2 cellular contexts compared by ENCODE assay signal in the genomic region with DNA sequence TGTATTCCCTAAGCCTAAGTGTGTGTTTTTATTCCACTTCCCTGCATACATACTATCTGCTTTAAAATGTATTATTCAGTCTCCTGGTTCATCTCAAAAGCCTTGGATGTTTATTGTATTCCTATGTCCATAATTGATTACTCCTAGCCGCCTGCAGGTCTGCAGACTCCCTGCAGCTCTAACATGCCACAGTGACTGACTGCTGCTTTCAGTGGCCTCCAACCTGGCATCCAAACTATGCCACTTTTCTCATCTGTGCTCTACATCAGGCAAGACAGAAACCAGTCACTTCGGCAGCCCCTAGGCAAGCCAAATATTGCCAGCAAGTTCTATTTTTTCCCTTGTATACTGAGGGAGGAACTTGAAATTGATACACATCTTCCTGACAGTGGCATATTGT.
TF ChIP-seq lines count a peak whose summit lies in the region.

No MANE protein-coding gene starts in this region.

TF ChIP-seq in IMR-90, 13 proteins besides CTCF, POLR2A, EP300 and RAD21 (continued from another document):
- TF ChIP-seq, protein P1, sequence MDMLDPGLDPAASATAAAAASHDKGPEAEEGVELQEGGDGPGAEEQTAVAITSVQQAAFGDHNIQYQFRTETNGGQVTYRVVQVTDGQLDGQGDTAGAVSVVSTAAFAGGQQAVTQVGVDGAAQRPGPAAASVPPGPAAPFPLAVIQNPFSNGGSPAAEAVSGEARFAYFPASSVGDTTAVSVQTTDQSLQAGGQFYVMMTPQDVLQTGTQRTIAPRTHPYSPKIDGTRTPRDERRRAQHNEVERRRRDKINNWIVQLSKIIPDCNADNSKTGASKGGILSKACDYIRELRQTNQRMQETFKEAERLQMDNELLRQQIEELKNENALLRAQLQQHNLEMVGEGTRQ (IDR thresholded peaks at IDR 0.05; ENCODE audit: low read depth, low read length) = no peak
- no peak for TF ChIP-seq CHD1 (IDR thresholded peaks at IDR 0.05; ENCODE audit: low read depth, low read length)
- no peak for TF ChIP-seq BHLHE40 (IDR thresholded peaks at IDR 0.05; ENCODE audit: low read depth, low read length)
- TF ChIP-seq, protein P2, sequence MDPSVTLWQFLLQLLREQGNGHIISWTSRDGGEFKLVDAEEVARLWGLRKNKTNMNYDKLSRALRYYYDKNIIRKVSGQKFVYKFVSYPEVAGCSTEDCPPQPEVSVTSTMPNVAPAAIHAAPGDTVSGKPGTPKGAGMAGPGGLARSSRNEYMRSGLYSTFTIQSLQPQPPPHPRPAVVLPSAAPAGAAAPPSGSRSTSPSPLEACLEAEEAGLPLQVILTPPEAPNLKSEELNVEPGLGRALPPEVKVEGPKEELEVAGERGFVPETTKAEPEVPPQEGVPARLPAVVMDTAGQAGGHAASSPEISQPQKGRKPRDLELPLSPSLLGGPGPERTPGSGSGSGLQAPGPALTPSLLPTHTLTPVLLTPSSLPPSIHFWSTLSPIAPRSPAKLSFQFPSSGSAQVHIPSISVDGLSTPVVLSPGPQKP (IDR thresholded peaks at IDR 0.05; ENCODE audit: borderline replicate concordance, low read depth, low read length) = no peak
- TF ChIP-seq SMC3 (IDR thresholded peaks at IDR 0.05; ENCODE audit: low read depth, low read length) = no peak
- no peak for TF ChIP-seq NFE2L2 (IDR thresholded peaks at IDR 0.05; ENCODE audit: low read depth, low read length)

TF ChIP-seq in WTC11, 78 proteins besides CTCF, POLR2A, EP300 and RAD21 (continued from another document):
- TF ChIP-seq, protein P3, sequence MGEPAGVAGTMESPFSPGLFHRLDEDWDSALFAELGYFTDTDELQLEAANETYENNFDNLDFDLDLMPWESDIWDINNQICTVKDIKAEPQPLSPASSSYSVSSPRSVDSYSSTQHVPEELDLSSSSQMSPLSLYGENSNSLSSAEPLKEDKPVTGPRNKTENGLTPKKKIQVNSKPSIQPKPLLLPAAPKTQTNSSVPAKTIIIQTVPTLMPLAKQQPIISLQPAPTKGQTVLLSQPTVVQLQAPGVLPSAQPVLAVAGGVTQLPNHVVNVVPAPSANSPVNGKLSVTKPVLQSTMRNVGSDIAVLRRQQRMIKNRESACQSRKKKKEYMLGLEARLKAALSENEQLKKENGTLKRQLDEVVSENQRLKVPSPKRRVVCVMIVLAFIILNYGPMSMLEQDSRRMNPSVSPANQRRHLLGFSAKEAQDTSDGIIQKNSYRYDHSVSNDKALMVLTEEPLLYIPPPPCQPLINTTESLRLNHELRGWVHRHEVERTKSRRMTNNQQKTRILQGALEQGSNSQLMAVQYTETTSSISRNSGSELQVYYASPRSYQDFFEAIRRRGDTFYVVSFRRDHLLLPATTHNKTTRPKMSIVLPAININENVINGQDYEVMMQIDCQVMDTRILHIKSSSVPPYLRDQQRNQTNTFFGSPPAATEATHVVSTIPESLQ (CRISPR knock-in tag; IDR thresholded peaks at IDR 0.05) = no peak
- no peak for TF ChIP-seq RORB (CRISPR knock-in tag; IDR thresholded peaks at IDR 0.05)
- TF ChIP-seq, protein P4, sequence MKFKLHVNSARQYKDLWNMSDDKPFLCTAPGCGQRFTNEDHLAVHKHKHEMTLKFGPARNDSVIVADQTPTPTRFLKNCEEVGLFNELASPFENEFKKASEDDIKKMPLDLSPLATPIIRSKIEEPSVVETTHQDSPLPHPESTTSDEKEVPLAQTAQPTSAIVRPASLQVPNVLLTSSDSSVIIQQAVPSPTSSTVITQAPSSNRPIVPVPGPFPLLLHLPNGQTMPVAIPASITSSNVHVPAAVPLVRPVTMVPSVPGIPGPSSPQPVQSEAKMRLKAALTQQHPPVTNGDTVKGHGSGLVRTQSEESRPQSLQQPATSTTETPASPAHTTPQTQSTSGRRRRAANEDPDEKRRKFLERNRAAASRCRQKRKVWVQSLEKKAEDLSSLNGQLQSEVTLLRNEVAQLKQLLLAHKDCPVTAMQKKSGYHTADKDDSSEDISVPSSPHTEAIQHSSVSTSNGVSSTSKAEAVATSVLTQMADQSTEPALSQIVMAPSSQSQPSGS (CRISPR knock-in tag; IDR thresholded peaks at IDR 0.05; ENCODE audit: borderline replicate concordance, low read depth) = no peak
- TF ChIP-seq ELF4 (CRISPR knock-in tag; IDR thresholded peaks at IDR 0.05; ENCODE audit: low read depth) = no peak
